In the genomic region with DNA sequence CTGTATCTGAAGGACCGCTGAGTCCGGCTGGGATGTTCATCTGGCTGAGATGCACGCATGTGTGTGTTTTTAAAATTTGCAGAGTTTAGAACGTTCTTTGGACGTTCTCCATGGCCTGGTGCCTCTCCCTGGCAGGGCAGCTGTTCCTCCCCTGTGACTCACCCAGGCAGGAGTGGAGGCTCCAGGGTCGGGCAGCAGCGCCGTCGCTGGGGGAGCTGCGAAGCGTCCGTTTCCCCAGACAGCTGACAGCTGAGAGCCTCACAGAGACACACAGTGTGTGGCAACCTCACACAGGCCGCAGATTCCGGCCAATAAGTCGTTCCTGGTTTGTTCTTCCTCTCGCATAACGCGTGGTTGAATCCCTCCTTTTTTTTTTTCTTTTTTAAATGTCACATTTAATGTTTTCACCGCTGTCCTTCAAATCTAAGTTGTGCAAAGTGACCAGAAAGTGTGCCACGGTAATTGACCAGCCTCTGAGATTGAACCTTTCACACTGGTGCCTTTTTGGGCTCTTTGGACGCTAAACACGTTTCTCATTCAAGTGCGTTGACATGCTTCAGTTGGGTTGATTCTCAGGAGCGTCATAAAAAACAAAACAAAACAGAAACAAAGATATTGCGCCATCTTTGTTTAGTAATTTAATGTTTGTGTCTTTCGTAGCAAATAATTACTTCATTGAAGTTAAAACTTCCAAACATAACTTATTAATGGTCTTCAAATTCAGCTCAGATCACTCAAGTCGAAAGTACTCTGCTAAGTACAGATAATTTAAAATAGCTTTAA, we compare ENCODE assay signal across 1 cellular context.
A peak's percentile ranks its signal among the peaks of the same experiment; 100 is the strongest.
TF ChIP-seq lines count a peak whose summit lies in the region.

No MANE protein-coding gene starts in this region.

TF ChIP-seq in IMR-90, 13 proteins besides CTCF, POLR2A, EP300 and RAD21 (continued from another document):
- TF ChIP-seq, protein P1, sequence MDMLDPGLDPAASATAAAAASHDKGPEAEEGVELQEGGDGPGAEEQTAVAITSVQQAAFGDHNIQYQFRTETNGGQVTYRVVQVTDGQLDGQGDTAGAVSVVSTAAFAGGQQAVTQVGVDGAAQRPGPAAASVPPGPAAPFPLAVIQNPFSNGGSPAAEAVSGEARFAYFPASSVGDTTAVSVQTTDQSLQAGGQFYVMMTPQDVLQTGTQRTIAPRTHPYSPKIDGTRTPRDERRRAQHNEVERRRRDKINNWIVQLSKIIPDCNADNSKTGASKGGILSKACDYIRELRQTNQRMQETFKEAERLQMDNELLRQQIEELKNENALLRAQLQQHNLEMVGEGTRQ (IDR thresholded peaks at IDR 0.05; ENCODE audit: low read depth, low read length), result no peak
- TF ChIP-seq MAZ (IDR thresholded peaks at IDR 0.05; ENCODE audit: borderline replicate concordance, low read depth, low read length) (peak; percentile 49; the same call in 1 of the 2 replicates), CHD1 (IDR thresholded peaks at IDR 0.05; ENCODE audit: low read depth, low read length) (no peak)
